Comparison of ENCODE assay signal across 24 cellular contexts in the genomic region with DNA sequence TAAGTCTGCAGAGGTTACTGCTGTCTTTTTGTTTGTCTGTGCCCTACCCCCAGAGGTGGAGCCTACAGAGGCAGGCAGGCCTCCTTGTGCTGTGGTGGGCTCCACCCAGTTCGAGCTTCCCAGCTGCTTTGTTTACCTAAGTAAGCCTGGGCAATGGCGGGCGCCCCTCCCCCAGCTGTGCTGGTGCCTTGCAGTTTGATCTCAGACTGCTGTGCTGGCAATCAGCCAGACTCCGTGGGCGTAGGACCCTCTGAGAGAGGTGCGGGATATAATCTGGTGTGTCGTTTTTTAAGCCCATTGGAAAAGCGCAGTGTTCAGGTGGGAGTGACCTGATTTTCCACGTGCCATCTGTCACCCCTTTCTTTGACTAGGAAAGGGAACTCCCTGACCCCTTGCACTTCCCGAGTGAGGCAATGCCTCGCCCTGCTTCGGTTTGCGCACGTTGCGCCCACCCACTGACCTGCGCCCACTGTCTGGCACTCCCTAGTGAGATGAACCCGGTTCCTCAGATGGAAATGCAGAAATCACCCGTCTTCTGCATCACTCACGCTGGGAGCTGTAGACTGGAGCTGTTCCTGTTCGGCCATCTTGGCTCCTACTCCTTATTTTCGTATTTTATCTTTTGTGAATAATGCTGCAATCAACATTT. TPM values are rescaled to one million over a fixed set of nuclear protein-coding genes. Genes with fewer than 3 reads are reported as not detected.
"Had no signal": no experiment of that assay in that cellular context is flagged by ENCODE, and none has a peak within 500 bp of the region (broad histone marks: within the 10 kb centered on the region; RNA-seq: fewer than 3 reads in every experiment).

No MANE protein-coding gene starts in this region.

RNA-seq across cellular contexts. Expression of a gene that starts 9.2 kb away (rescaled TPM):
- total RNA-seq: chondrocyte; colonic mucosa; endothelial cell of umbilical vein; esophagus muscularis mucosa; fibroblast of lung; foreskin keratinocyte; gastroesophageal sphincter; heart right ventricle; left lobe of liver; liver; mucosa of gallbladder; naive thymus-derived CD4-positive, alpha-beta T cell; osteocyte; prostate gland; right atrium auricular region; sciatic nerve; smooth muscle cell; suprapubic skin; transverse colon; upper lobe of right lung; uterus had no signal
- polyA plus RNA-seq: endothelial cell of umbilical vein; foreskin keratinocyte; heart right ventricle; immature natural killer cell; liver; naive thymus-derived CD4-positive, alpha-beta T cell; smooth muscle cell had no signal

RNA-seq across cellular contexts. Expression of a gene that starts 34.4 kb away (rescaled TPM):
- total RNA-seq: chondrocyte, colonic mucosa, endothelial cell of umbilical vein, epithelial cell of proximal tubule, esophagus muscularis mucosa, fibroblast of lung, foreskin keratinocyte, gastroesophageal sphincter, heart right ventricle, left lobe of liver, liver, lung microvascular endothelial cell, mucosa of gallbladder, osteocyte, prostate gland, right atrium auricular region, sciatic nerve, smooth muscle cell, suprapubic skin, transverse colon, upper lobe of right lung, uterus had no signal
- polyA plus RNA-seq: endothelial cell of umbilical vein; foreskin keratinocyte; heart right ventricle; immature natural killer cell; liver; naive thymus-derived CD4-positive, alpha-beta T cell; smooth muscle cell had no signal
